Comparison of ENCODE assay signal across 1 cellular context in genomic region chr5:159212667-159213462, GRCh38.
TF ChIP-seq lines count a peak whose summit lies in the region.

No MANE protein-coding gene starts in this region.

TF ChIP-seq in K562, 482 proteins besides CTCF, POLR2A, EP300 and RAD21 (continued from another document):
- TF ChIP-seq ETV5 (CRISPR knock-in tag; IDR thresholded peaks at IDR 0.05; ENCODE audit: low read depth) (no peak), PKNOX1 (IDR thresholded peaks at IDR 0.05) (peak; percentile 72), KLF1 (tag; IDR thresholded peaks at IDR 0.05) (no peak), E2F4 (CRISPR knock-in tag; IDR thresholded peaks at IDR 0.05; ENCODE audit: low read depth) (no peak), PHTF2 (CRISPR knock-in tag; IDR thresholded peaks at IDR 0.05) (no peak), SLC30A9 (CRISPR knock-in tag; IDR thresholded peaks at IDR 0.05) (no peak), STAT5A (IDR thresholded peaks at IDR 0.05; ENCODE audit: borderline replicate concordance, low read length) (no peak), BRCA1 (IDR thresholded peaks at IDR 0.05) (no peak), BRCA1 (CRISPR knock-in tag; IDR thresholded peaks at IDR 0.05) (no peak), HMG20B (CRISPR knock-in tag; IDR thresholded peaks at IDR 0.05) (no peak), CBX3 (IDR thresholded peaks at IDR 0.05; ENCODE audit: borderline replicate concordance in 1 of 2, low read length in 2 of 2) (no peak)
